ENCODE assay signal across 1 cellular context in genomic region chr20:62112368-62112767, GRCh38.
A peak's percentile ranks its signal among the peaks of the same experiment; 100 is the strongest.
TF ChIP-seq lines count a peak whose summit lies in the region.

No MANE protein-coding gene starts in this region.

TF ChIP-seq in HepG2, 621 proteins besides CTCF, POLR2A, EP300 and RAD21:
- TF ChIP-seq, protein P1, sequence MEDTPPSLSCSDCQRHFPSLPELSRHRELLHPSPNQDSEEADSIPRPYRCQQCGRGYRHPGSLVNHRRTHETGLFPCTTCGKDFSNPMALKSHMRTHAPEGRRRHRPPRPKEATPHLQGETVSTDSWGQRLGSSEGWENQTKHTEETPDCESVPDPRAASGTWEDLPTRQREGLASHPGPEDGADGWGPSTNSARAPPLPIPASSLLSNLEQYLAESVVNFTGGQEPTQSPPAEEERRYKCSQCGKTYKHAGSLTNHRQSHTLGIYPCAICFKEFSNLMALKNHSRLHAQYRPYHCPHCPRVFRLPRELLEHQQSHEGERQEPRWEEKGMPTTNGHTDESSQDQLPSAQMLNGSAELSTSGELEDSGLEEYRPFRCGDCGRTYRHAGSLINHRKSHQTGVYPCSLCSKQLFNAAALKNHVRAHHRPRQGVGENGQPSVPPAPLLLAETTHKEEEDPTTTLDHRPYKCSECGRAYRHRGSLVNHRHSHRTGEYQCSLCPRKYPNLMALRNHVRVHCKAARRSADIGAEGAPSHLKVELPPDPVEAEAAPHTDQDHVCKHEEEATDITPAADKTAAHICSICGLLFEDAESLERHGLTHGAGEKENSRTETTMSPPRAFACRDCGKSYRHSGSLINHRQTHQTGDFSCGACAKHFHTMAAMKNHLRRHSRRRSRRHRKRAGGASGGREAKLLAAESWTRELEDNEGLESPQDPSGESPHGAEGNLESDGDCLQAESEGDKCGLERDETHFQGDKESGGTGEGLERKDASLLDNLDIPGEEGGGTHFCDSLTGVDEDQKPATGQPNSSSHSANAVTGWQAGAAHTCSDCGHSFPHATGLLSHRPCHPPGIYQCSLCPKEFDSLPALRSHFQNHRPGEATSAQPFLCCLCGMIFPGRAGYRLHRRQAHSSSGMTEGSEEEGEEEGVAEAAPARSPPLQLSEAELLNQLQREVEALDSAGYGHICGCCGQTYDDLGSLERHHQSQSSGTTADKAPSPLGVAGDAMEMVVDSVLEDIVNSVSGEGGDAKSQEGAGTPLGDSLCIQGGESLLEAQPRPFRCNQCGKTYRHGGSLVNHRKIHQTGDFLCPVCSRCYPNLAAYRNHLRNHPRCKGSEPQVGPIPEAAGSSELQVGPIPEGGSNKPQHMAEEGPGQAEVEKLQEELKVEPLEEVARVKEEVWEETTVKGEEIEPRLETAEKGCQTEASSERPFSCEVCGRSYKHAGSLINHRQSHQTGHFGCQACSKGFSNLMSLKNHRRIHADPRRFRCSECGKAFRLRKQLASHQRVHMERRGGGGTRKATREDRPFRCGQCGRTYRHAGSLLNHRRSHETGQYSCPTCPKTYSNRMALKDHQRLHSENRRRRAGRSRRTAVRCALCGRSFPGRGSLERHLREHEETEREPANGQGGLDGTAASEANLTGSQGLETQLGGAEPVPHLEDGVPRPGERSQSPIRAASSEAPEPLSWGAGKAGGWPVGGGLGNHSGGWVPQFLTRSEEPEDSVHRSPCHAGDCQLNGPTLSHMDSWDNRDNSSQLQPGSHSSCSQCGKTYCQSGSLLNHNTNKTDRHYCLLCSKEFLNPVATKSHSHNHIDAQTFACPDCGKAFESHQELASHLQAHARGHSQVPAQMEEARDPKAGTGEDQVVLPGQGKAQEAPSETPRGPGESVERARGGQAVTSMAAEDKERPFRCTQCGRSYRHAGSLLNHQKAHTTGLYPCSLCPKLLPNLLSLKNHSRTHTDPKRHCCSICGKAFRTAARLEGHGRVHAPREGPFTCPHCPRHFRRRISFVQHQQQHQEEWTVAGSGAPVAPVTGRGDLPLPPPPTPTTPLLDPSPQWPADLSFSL (CRISPR knock-in tag; IDR thresholded peaks at IDR 0.05) = no peak
- TF ChIP-seq THAP9 (CRISPR knock-in tag; IDR thresholded peaks at IDR 0.05; ENCODE audit: borderline replicate concordance) (no peak), FIP1L1 (IDR thresholded peaks at IDR 0.05; ENCODE audit: borderline replicate concordance, insufficient read depth, low read depth, low read length) (no peak), ZNF768 (CRISPR knock-in tag; IDR thresholded peaks at IDR 0.05) (0 out of 2 replicates have a peak, but pooled peaks have one; percentile 15), CENPBD1 (CRISPR knock-in tag; IDR thresholded peaks at IDR 0.05; ENCODE audit: borderline replicate concordance, low read depth) (no peak), DPF2 (CRISPR knock-in tag; IDR thresholded peaks at IDR 0.05; ENCODE audit: borderline replicate concordance, low read depth) (no peak), ZNF34 (CRISPR knock-in tag; IDR thresholded peaks at IDR 0.05; ENCODE audit: borderline replicate concordance) (no peak), ZNF563 (CRISPR knock-in tag; IDR thresholded peaks at IDR 0.05) (0 out of 2 replicates have a peak, but pooled peaks have one; percentile 16)
- TF ChIP-seq, protein P2, sequence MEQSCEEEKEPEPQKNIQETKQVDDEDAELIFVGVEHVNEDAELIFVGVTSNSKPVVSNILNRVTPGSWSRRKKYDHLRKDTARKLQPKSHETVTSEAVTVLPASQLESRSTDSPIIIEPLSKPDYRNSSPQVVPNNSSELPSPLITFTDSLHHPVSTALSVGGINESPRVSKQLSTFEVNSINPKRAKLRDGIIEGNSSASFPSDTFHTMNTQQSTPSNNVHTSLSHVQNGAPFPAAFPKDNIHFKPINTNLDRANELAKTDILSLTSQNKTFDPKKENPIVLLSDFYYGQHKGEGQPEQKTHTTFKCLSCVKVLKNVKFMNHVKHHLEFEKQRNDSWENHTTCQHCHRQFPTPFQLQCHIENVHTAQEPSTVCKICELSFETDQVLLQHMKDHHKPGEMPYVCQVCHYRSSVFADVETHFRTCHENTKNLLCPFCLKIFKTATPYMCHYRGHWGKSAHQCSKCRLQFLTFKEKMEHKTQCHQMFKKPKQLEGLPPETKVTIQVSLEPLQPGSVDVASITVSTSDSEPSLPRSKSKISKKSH (CRISPR knock-in tag; IDR thresholded peaks at IDR 0.05; ENCODE audit: borderline replicate concordance) = peak; percentile 70
